10 cellular contexts compared by ENCODE assay signal in genomic region chr7:64883113-64883905, GRCh38. TPM values are rescaled to one million over a fixed set of nuclear protein-coding genes. Genes with fewer than 3 reads are reported as not detected.
DNase-seq lines count a peak whose midpoint lies in the region; ATAC-seq and TF ChIP-seq lines count a peak whose summit lies in the region.
"Had no signal": no experiment of that assay in that cellular context is flagged by ENCODE, and none has a peak within 500 bp of the region (broad histone marks: within the 10 kb centered on the region; RNA-seq: fewer than 3 reads in every experiment).

No MANE protein-coding gene starts in this region.

- peaks cover 13% of the 10 kb centered on the region for H3K27me3 ChIP-seq in effector memory CD4-positive, alpha-beta T cell (replicated peaks; ENCODE audit: control insufficient read depth, insufficient read depth, low read length, poor library complexity, severe bottlenecking)
- peaks cover 0 to 12% of the 10 kb centered on the region in 2 donors for H3K27me3 ChIP-seq in naive thymus-derived CD4-positive, alpha-beta T cell (ENCODE audit: control insufficient read depth in 2 of 2, insufficient read depth in 2 of 2, low read length in 2 of 2)
- no peaks in the 10 kb centered on the region for H3K27me3 ChIP-seq in aorta (ENCODE audit: control insufficient read depth in 1 of 2, insufficient read depth in 2 of 2, low read length in 1 of 2)

- H3K4me1 Mint-ChIP-seq in stimulated activated naive CD8-positive, alpha-beta T cell treated with anti-CD3 and anti-CD28 coated beads, Interleukin-15, Interleukin-2, amounts not matched to agents 100 ng/mL and 50 ng/mL, for 24 hours (ENCODE audit: low read depth), result peaks cover 17% of the 10 kb centered on the region
- H3K4me1 Mint-ChIP-seq in naive thymus-derived CD4-positive, alpha-beta T cell, result peaks cover 5 to 19% (median 15%) of the 10 kb centered on the region in 7 donors
- H3K4me1 Mint-ChIP-seq in chondrocyte (ENCODE audit: low read depth), result peaks cover 4% of the 10 kb centered on the region

- POLR2A ChIA-PET in naive thymus-derived CD4-positive, alpha-beta T cell (lab: Charles Lee), result no interaction called here

- no peak overlapping the region for H3K27ac Mint-ChIP-seq in stimulated activated naive CD8-positive, alpha-beta T cell treated with anti-CD3 and anti-CD28 coated beads, Interleukin-15, Interleukin-2, amounts not matched to agents 100 ng/mL and 50 ng/mL, for 24 hours
- H3K27ac Mint-ChIP-seq in naive thymus-derived CD4-positive, alpha-beta T cell, result no peak overlapping the region
- no peak overlapping the region for H3K27ac Mint-ChIP-seq in chondrocyte (ENCODE audit: unreplicated experiment)

- no peaks in the 10 kb centered on the region for H3K36me3 ChIP-seq in effector memory CD4-positive, alpha-beta T cell (ENCODE audit: control insufficient read depth, insufficient read depth, low read length)
- no peaks in the 10 kb centered on the region for H3K36me3 ChIP-seq in naive thymus-derived CD4-positive, alpha-beta T cell (ENCODE audit: control insufficient read depth in 2 of 3, insufficient read depth in 3 of 3, low read length in 3 of 3)
- no peaks in the 10 kb centered on the region for H3K36me3 ChIP-seq in aorta (ENCODE audit: control insufficient read depth in 1 of 2, insufficient read depth in 2 of 2, low read length in 1 of 2)

- no peaks in the 10 kb centered on the region for H3K9me3 Mint-ChIP-seq in stimulated activated naive CD8-positive, alpha-beta T cell treated with anti-CD3 and anti-CD28 coated beads, Interleukin-15, Interleukin-2, amounts not matched to agents 100 ng/mL and 50 ng/mL, for 24 hours
- H3K9me3 Mint-ChIP-seq in naive thymus-derived CD4-positive, alpha-beta T cell, result peaks cover 0 to 55% (median 3%) of the 10 kb centered on the region in 11 donors
- H3K9me3 Mint-ChIP-seq in chondrocyte (ENCODE audit: low read depth), result peaks cover 24% of the 10 kb centered on the region

- H3K9me3 ChIP-seq in effector memory CD4-positive, alpha-beta T cell (ENCODE audit: control insufficient read depth, low read length), result no peaks in the 10 kb centered on the region
- H3K9me3 ChIP-seq in naive thymus-derived CD4-positive, alpha-beta T cell (ENCODE audit: control insufficient read depth in 2 of 3, low read length in 3 of 3), result no peaks in the 10 kb centered on the region
- no peaks in the 10 kb centered on the region for H3K9me3 ChIP-seq in aorta (ENCODE audit: control insufficient read depth, low read length)

- no peak overlapping the region for H3K27ac ChIP-seq in effector memory CD4-positive, alpha-beta T cell (ENCODE audit: insufficient read depth, low read length, poor library complexity, severe bottlenecking)
- no peak overlapping the region for H3K27ac ChIP-seq in naive thymus-derived CD4-positive, alpha-beta T cell (ENCODE audit: low read depth, low read length)
- H3K27ac ChIP-seq in aorta (ENCODE audit: low read depth in 1 of 2, low read length in 2 of 2), result no peak overlapping the region

- peak overlapping the region; percentile 35 for H3K4me3 ChIP-seq in effector memory CD4-positive, alpha-beta T cell (ENCODE audit: insufficient read depth, low read depth, low read length, poor library complexity, severe bottlenecking)
- no peak overlapping the region for H3K4me3 ChIP-seq in naive thymus-derived CD4-positive, alpha-beta T cell (ENCODE audit: low read length)
- H3K4me3 ChIP-seq in aorta (ENCODE audit: low read length in 2 of 2), result peak overlapping the region; percentile 13 to 27

- intact Hi-C loops in naive thymus-derived CD4-positive, alpha-beta T cell (cut with micrococcal nuclease), result no loop called here
- intact Hi-C loops in aorta (cut with DNase I), result no loop called here

- ATAC-seq in stimulated activated naive CD8-positive, alpha-beta T cell treated with anti-CD3 and anti-CD28 coated beads, Interleukin-15, Interleukin-2, amounts not matched to agents 100 U/mL and 50 U/mL, for 24 hours, result no peak
- no peak for ATAC-seq in naive thymus-derived CD4-positive, alpha-beta T cell
- peak; percentile 3 for ATAC-seq in aorta (ENCODE audit: low FRiP score)
- ATAC-seq in GM21381 (IDR thresholded peaks at IDR 0.05; ENCODE audit: unreplicated experiment), result no peak

- no peak for TF ChIP-seq CTCF in chondrocyte (IDR thresholded peaks at IDR 0.05)

- peaks cover 61% of the 10 kb centered on the region for H3K27me3 Mint-ChIP-seq in stimulated activated naive CD8-positive, alpha-beta T cell treated with anti-CD3 and anti-CD28 coated beads, Interleukin-15, Interleukin-2, amounts not matched to agents 100 ng/mL and 50 ng/mL, for 24 hours
- H3K27me3 Mint-ChIP-seq in naive thymus-derived CD4-positive, alpha-beta T cell, result peaks cover 36 to 91% (median 72%) of the 10 kb centered on the region in 5 donors
- H3K27me3 Mint-ChIP-seq in chondrocyte (ENCODE audit: low read depth), result peaks cover 19% of the 10 kb centered on the region

- H3K4me3 Mint-ChIP-seq in stimulated activated naive CD8-positive, alpha-beta T cell treated with anti-CD3 and anti-CD28 coated beads, Interleukin-15, Interleukin-2, amounts not matched to agents 100 ng/mL and 50 ng/mL, for 24 hours, result peak overlapping the region; percentile 47
- H3K4me3 Mint-ChIP-seq in naive thymus-derived CD4-positive, alpha-beta T cell, result peak overlapping the region; percentile 44 to 82 (median 70)
- H3K4me3 Mint-ChIP-seq in chondrocyte (ENCODE audit: unreplicated experiment), result no peak overlapping the region

- 48 to 50% methylated on average over 38 of the region's 38 CpGs for WGBS in aorta, 2 donors

- CTCF ChIA-PET in naive thymus-derived CD4-positive, alpha-beta T cell (lab: Charles Lee), result no interaction called here

- DNase-seq in stimulated activated naive CD8-positive, alpha-beta T cell treated with anti-CD3 and anti-CD28 coated beads, Interleukin-15, Interleukin-2, amounts not matched to agents 100 U/mL and 50 U/mL, for 24 hours, result no peak
- DNase-seq in effector memory CD4-positive, alpha-beta T cell, result no peak
- no peak for DNase-seq in naive thymus-derived CD4-positive, alpha-beta T cell
- DNase-seq in aorta (no peak), midbrain (lab: John Stamatoyannopoulos, UW) (no peak), chondrocyte (ENCODE audit: low spot score) (no peak)
- DNase-seq: DMS 273 treated with DMSO at 0.1 percent for 48 hours, NCI-H345 had no signal

- H3K4me1 ChIP-seq in effector memory CD4-positive, alpha-beta T cell (ENCODE audit: control insufficient read depth, insufficient read depth, low read length, poor library complexity, severe bottlenecking), result peaks cover 11% of the 10 kb centered on the region
- H3K4me1 ChIP-seq in naive thymus-derived CD4-positive, alpha-beta T cell (ENCODE audit: control insufficient read depth in 2 of 2, insufficient read depth in 2 of 2, low read length in 2 of 2), result peaks cover 0 to 7% of the 10 kb centered on the region in 2 donors
- H3K4me1 ChIP-seq in aorta (ENCODE audit: control insufficient read depth in 1 of 2, insufficient read depth in 2 of 2, low read length in 2 of 2), result no peaks in the 10 kb centered on the region

- H3K36me3 Mint-ChIP-seq in stimulated activated naive CD8-positive, alpha-beta T cell treated with anti-CD3 and anti-CD28 coated beads, Interleukin-15, Interleukin-2, amounts not matched to agents 100 ng/mL and 50 ng/mL, for 24 hours (ENCODE audit: low read depth), result no peaks in the 10 kb centered on the region
- peaks cover 0 to 8% (median 5%) of the 10 kb centered on the region in 5 donors for H3K36me3 Mint-ChIP-seq in naive thymus-derived CD4-positive, alpha-beta T cell
- no peaks in the 10 kb centered on the region for H3K36me3 Mint-ChIP-seq in chondrocyte (ENCODE audit: low read depth)

RNA-seq across cellular contexts. Expression of gene ZNF273, which starts 19.8 kb away (rescaled TPM):
- 10 to 100 TPM in 1 of 5 experiments, 1 to 10 TPM in 4; 3.8 to 10.9 (median 7.5) TPM for total RNA-seq in naive thymus-derived CD4-positive, alpha-beta T cell
- polyA plus RNA-seq in naive thymus-derived CD4-positive, alpha-beta T cell, result 1 to 10 TPM; 3.6 to 5.8 TPM
- total RNA-seq in aorta (10 to 100 TPM in 1 of 2 donors, 1 to 10 TPM in 1; 4.7 to 15.7 TPM), chondrocyte (1.5 to 3.4 TPM (median 1.7 TPM) in 3 replicates)
- polyA plus RNA-seq in aorta, result 1 to 10 TPM; 1.9 to 5.8 TPM
